Comparison of ENCODE assay signal across 8 cellular contexts in genomic region chr3:69386535-69387385, GRCh38. TPM values are rescaled to one million over a fixed set of nuclear protein-coding genes. Genes with fewer than 3 reads are reported as not detected.
A peak's percentile ranks its signal among the peaks of the same experiment; 100 is the strongest.
DNase-seq lines count a peak whose midpoint lies in the region; ATAC-seq and TF ChIP-seq lines count a peak whose summit lies in the region.

No MANE protein-coding gene starts in this region.

- no peak overlapping the region for H3K4ac ChIP-seq in mesendoderm (ENCODE audit: low read depth, low read length)

- intact Hi-C loops in left ventricle myocardium inferior (cut with micrococcal nuclease) = no loop called here
- intact Hi-C loops in left cardiac atrium (cut with DNase I) = no loop called here
- intact Hi-C loops in body of pancreas (cut with DNase I) = no loop called here
- intact Hi-C loops in vagina (cut with DNase I) = no loop called here

- H3K56ac ChIP-seq in mesendoderm (ENCODE audit: low read length) = no peak overlapping the region

- DNase-seq in left ventricle myocardium inferior (no peak), left cardiac atrium (no peak), body of pancreas (no peak), mesendoderm (no peak), vagina (ENCODE audit: extremely low spot score in 2 of 2) (no peak), NCI-H2029 treated with DMSO at 0.1 percent for 48 hours (lab: John Stamatoyannopoulos, UW) (no peak), mucosa of gallbladder (ENCODE audit: low spot score) (no peak)

- H3K9me3 ChIP-seq in left ventricle myocardium inferior (replicated peaks) = no peaks in the 10 kb centered on the region
- H3K9me3 ChIP-seq in body of pancreas = no peaks in the 10 kb centered on the region
- no peaks in the 10 kb centered on the region for H3K9me3 ChIP-seq in vagina

- H2BK15ac ChIP-seq in mesendoderm (replicated peaks; ENCODE audit: low read depth) = no peak overlapping the region

- H3K4me3 ChIP-seq in left ventricle myocardium inferior (peak overlapping the region; percentile 79), body of pancreas (no peak overlapping the region), mesendoderm (ENCODE audit: low read length) (no peak overlapping the region), vagina (peak overlapping the region; percentile 53 to 59)

- no peaks in the 10 kb centered on the region for H3K79me1 ChIP-seq in mesendoderm (ENCODE audit: low read length)

- H3K4me1 ChIP-seq in left ventricle myocardium inferior (peaks cover 49% of the 10 kb centered on the region), body of pancreas (peaks cover 14% of the 10 kb centered on the region), mesendoderm (ENCODE audit: control insufficient read depth, low read depth, low read length) (no peaks in the 10 kb centered on the region), vagina (peaks cover 17% of the 10 kb centered on the region)

- ATAC-seq in left cardiac atrium (no peak), body of pancreas (peak; percentile 7), GM19452 (IDR thresholded peaks at IDR 0.05; ENCODE audit: unreplicated experiment) (no peak)

- H4K5ac ChIP-seq in mesendoderm (ENCODE audit: low read length) = no peak overlapping the region

- peak overlapping the region; percentile 7 for H3K4me2 ChIP-seq in mesendoderm (ENCODE audit: low read length)

- no peak overlapping the region for H2BK5ac ChIP-seq in mesendoderm (ENCODE audit: low read length)

- H3K18ac ChIP-seq in mesendoderm (ENCODE audit: low read length) = no peak overlapping the region

- no peak overlapping the region for H2BK120ac ChIP-seq in mesendoderm (ENCODE audit: low read depth, low read length)

- no peak overlapping the region for H3K23ac ChIP-seq in mesendoderm (ENCODE audit: low read length)

- H3K79me2 ChIP-seq in mesendoderm (ENCODE audit: control insufficient read depth, insufficient read depth, low read length) = no peaks in the 10 kb centered on the region

- no peak overlapping the region for H2AK5ac ChIP-seq in mesendoderm (ENCODE audit: low read length)

- no peak for TF ChIP-seq POLR2A in body of pancreas (IDR thresholded peaks at IDR 0.05)
- no peak for TF ChIP-seq POLR2A in vagina (IDR thresholded peaks at IDR 0.05)

- 12 to 31% methylated on average over 8 of the region's 8 CpGs for WGBS in body of pancreas, 2 donors
- WGBS in mesendoderm (ENCODE audit: extremely low coverage, insufficient coverage, low lambda C conversion rate) = no CpG with 5 or more reads among the region's 8 CpGs

- H4K8ac ChIP-seq in mesendoderm (ENCODE audit: low read depth, low read length) = no peak overlapping the region

- no peak for TF ChIP-seq CTCF in left ventricle myocardium inferior (IDR thresholded peaks at IDR 0.05; ENCODE audit: borderline replicate concordance)
- no peak for TF ChIP-seq CTCF in body of pancreas (IDR thresholded peaks at IDR 0.05)
- TF ChIP-seq CTCF in vagina (IDR thresholded peaks at IDR 0.05) = no peak

- H3K36me3 ChIP-seq in left ventricle myocardium inferior (no peaks in the 10 kb centered on the region), body of pancreas (replicated peaks in 1 of 2; ENCODE audit: insufficient read depth in 1 of 2, low read depth in 2 of 2) (no peaks in the 10 kb centered on the region), mesendoderm (ENCODE audit: control insufficient read depth, insufficient read depth, low read length) (no peaks in the 10 kb centered on the region), vagina (no peaks in the 10 kb centered on the region)

- H3K27ac ChIP-seq in left ventricle myocardium inferior (replicated peaks) (peak overlapping the region; percentile 86), body of pancreas (no peak overlapping the region), mesendoderm (ENCODE audit: low read depth, low read length) (no peak overlapping the region), vagina (no peak overlapping the region)

- H3K9ac ChIP-seq in mesendoderm (ENCODE audit: low read length) = no peak overlapping the region

- H3K27me3 ChIP-seq in left ventricle myocardium inferior (ENCODE audit: low read depth) = peaks cover 5% of the 10 kb centered on the region
- no peaks in the 10 kb centered on the region for H3K27me3 ChIP-seq in body of pancreas
- H3K27me3 ChIP-seq in mesendoderm (ENCODE audit: insufficient read depth, low read length, poor library complexity) = peaks cover 9% of the 10 kb centered on the region
- H3K27me3 ChIP-seq in vagina = no peaks in the 10 kb centered on the region

RNA-seq across cellular contexts. Expression of gene FRMD4B, which starts 0.9 kb away (rescaled TPM):
- total RNA-seq in left ventricle myocardium inferior (16.1 TPM), left cardiac atrium (10 to 100 TPM; 36.7 to 38.1 TPM), body of pancreas (10 to 100 TPM in 1 of 2 donors, 1 to 10 TPM in 1; 7.3 to 14.3 TPM), vagina (53.5 TPM), mucosa of gallbladder (34.1 TPM)
- polyA plus RNA-seq in mesendoderm (2013, experiment 1 of 2) = 2.9 TPM
- polyA plus RNA-seq in mesendoderm (2013, experiment 2 of 2) = 3.6 TPM

Comparison
In these comparisons a context has a peak if more than half of its experiments do, and no peak if none do; other contexts are left out.
1. H3K4me3 ChIP-seq: peak in left ventricle myocardium inferior (single experiment) and vagina (2 of 2); none in body of pancreas (0 of 2) and mesendoderm (single experiment).